In the genomic region with DNA sequence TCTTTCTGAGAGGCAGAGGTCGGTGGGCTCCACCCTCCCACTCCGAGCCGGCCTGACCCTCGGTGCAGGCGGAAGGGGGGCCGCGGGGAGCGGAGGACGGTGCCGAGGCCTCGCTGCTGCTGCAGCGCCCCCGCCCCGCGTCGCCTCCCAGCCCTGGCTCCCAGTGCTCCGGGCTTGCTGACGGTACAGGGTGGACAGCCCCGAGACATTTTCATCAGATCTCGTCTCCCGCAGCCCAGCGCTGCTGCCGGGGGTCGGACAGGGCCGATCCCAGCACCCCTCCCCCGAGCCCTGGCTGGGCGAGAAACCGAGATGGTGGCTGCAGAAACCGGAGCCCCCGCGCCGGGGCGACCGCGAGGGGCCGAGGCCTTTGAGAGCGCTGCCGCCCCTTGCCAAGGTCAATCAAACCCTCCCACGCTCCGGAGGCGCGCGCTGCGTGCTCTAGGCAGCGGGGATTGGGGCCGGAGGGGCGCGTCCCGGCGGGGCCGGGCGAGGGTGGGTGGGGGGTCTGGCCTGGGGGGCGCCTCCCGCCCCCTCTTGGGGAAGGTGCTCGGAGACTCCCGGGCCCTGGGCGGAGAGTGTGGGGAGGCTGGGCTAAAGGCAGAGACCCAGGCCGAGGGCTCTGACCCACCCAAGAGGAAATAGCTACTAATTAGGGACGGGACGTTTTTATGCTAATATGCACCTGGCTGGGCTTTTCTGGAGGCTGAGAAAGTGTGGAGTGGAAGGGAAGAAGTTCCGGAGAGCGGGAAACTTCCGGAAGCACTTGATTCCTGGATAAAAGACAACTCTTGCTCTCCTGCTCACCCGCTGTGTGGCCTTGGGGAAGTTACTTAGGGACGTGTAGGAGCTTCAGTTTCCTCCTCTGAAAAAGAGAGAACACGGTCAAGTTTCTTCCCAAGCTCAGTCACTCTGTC, we compare ENCODE assay signal across 10 cellular contexts. TPM values are rescaled to one million over a fixed set of nuclear protein-coding genes. Genes with fewer than 3 reads are reported as not detected.
A peak's percentile ranks its signal among the peaks of the same experiment; 100 is the strongest.
DNase-seq lines count a peak whose midpoint lies in the region; ATAC-seq and TF ChIP-seq lines count a peak whose summit lies in the region.
"Had no signal": no experiment of that assay in that cellular context is flagged by ENCODE, and none has a peak within 500 bp of the region (broad histone marks: within the 10 kb centered on the region; RNA-seq: fewer than 3 reads in every experiment).

No MANE protein-coding gene starts in this region.

- H3K79me1 ChIP-seq in IMR-90 (ENCODE audit: low read depth in 1 of 2, low read length in 2 of 2), result no peaks in the 10 kb centered on the region

- no peak overlapping the region for H3K18ac ChIP-seq in IMR-90 (ENCODE audit: low read depth, low read length)

- H2AK9ac ChIP-seq in IMR-90 (replicated peaks; ENCODE audit: low read depth, low read length, poor library complexity), result peak overlapping the region; percentile 65

- no peak overlapping the region for H3K9ac ChIP-seq in IMR-90 (ENCODE audit: low read depth, low read length)

- H3K36me3 ChIP-seq in IMR-90 (ENCODE audit: control insufficient read depth, insufficient read depth, low read length) (no peaks in the 10 kb centered on the region), body of pancreas (replicated peaks in 1 of 2; ENCODE audit: insufficient read depth in 1 of 2, low read depth in 2 of 2) (no peaks in the 10 kb centered on the region), spleen (no peaks in the 10 kb centered on the region)

- WGBS in IMR-90 (ENCODE audit: extremely low coverage in 2 of 2, insufficient read length in 1 of 2), 2 experiments, result 21% methylated on average over 12 of the region's 66 CpGs; no CpG with 5 or more reads in 1 of the 2 experiments
- WGBS in body of pancreas, 2 donors, result 2 to 4% methylated on average over 26 to 60 of the region's 66 CpGs
- WGBS in spleen, 5 donors, result 2 to 5% (median 3%) methylated on average over 14 to 66 of the region's 66 CpGs

- H2AK5ac ChIP-seq in IMR-90 (ENCODE audit: low read depth, low read length), result no peak overlapping the region

- H3K9me3 ChIP-seq in IMR-90 (ENCODE audit: control insufficient read depth, insufficient read depth, low read length) (peaks cover 3% of the 10 kb centered on the region; the same call in 1 of the 2 replicates), body of pancreas (no peaks in the 10 kb centered on the region), spleen (no peaks in the 10 kb centered on the region)

- peak overlapping the region; percentile 51 for H2AFZ ChIP-seq in IMR-90 (replicated peaks; ENCODE audit: low read length, poor library complexity)

- no peak overlapping the region for H2BK5ac ChIP-seq in IMR-90 (ENCODE audit: low read depth, low read length, poor library complexity, severe bottlenecking)

- no TSS peak for BruUV-seq in IMR-90 (replicated peaks; lab: Mats Ljungman, UMichigan)

- peak overlapping the region; percentile 39; the same call in 1 of the 2 replicates for H3K4me2 ChIP-seq in IMR-90 (ENCODE audit: low read depth, low read length)

- H3K4me1 ChIP-seq in IMR-90 (ENCODE audit: control insufficient read depth, insufficient read depth, low read length) (no peaks in the 10 kb centered on the region; the same call in 1 of the 2 replicates), body of pancreas (peaks cover 28% of the 10 kb centered on the region), spleen (peaks cover 22 to 64% (median 41%) of the 10 kb centered on the region in 6 donors)

- H2BK15ac ChIP-seq in IMR-90 (ENCODE audit: low read depth, low read length), result no peak overlapping the region

- in situ Hi-C loops in IMR-90 (cut with MboI; ENCODE audit: low sequenced_read_pairs), result no loop called here

- intact Hi-C loops in IMR-90 (cut with micrococcal nuclease), result loop anchor here (1.0 kb wide), 1 partner anchor 32 kb away; no protein-coding TSS in a partner anchor
- intact Hi-C loops in body of pancreas (cut with DNase I), result no loop called here
- intact Hi-C loops in spleen (cut with DNase I; ENCODE audit: low total_unique reads), result no loop called here

- no peak for TF ChIP-seq RAD21 in IMR-90 (IDR thresholded peaks at IDR 0.05; ENCODE audit: low read length)

- no peak overlapping the region for H4K8ac ChIP-seq in IMR-90 (ENCODE audit: low read depth in 2 of 2, low read length in 2 of 2)

- POLR2A ChIA-PET in IMR-90 (lab: Charles Lee; ENCODE audit: unreplicated experiment), result no interaction called here

- H3K9me1 ChIP-seq in IMR-90 (ENCODE audit: insufficient read depth, low read length), result peaks cover 2% of the 10 kb centered on the region; the same call in 1 of the 2 replicates

- H3K27ac ChIP-seq in IMR-90 (ENCODE audit: insufficient read depth, low read length) (no peak overlapping the region), body of pancreas (no peak overlapping the region), spleen (no peak overlapping the region)

- no peak overlapping the region for H2BK20ac ChIP-seq in IMR-90 (ENCODE audit: low read depth, low read length)

- no peak overlapping the region for H3K4ac ChIP-seq in IMR-90 (ENCODE audit: low read depth, low read length)

- no peak overlapping the region for H3K23ac ChIP-seq in IMR-90 (ENCODE audit: low read depth, low read length)

- H3K14ac ChIP-seq in IMR-90 (replicated peaks; ENCODE audit: low read depth, low read length), result no peak overlapping the region

- dilution Hi-C loops in IMR-90 (cut with HindIII; ENCODE audit: low sequenced_read_pairs, unreplicated experiment), result no loop called here

- H3K56ac ChIP-seq in IMR-90 (ENCODE audit: extremely low read depth, insufficient read depth, low read length), result no peak overlapping the region

- no peak for TF ChIP-seq POLR2A in IMR-90 (IDR thresholded peaks at IDR 0.05; ENCODE audit: low read depth, low read length)
- TF ChIP-seq POLR2A in body of pancreas (IDR thresholded peaks at IDR 0.05), result peak in 1 of 3 donors; percentile 19
- no peak for TF ChIP-seq POLR2A in spleen (IDR thresholded peaks at IDR 0.05)

- H4K20me1 ChIP-seq in IMR-90 (ENCODE audit: insufficient read depth, low read length), result no peaks in the 10 kb centered on the region

- no peak for TF ChIP-seq CTCF in IMR-90 (conservative IDR thresholded peaks at IDR 0.05; ENCODE audit: low read depth, low read length)
- TF ChIP-seq CTCF in body of pancreas (IDR thresholded peaks at IDR 0.05), result peak in 1 of 7 experiments; percentile 17
- no peak for TF ChIP-seq CTCF in spleen (IDR thresholded peaks at IDR 0.05 in 8 of 11, conservative IDR thresholded peaks at IDR 0.05 in 3 of 11)
- no peak for TF ChIP-seq CTCF in foreskin fibroblast (IDR thresholded peaks at IDR 0.05; ENCODE audit: low read depth, low read length)

- DNase-seq in IMR-90 (no peak), body of pancreas (peak; percentile 30 to 48 (median 44)), left kidney (ENCODE audit: low read depth, low spot score) (peak; percentile 92), spleen (no peak), foreskin fibroblast (no peak), NCI-H82 treated with DMSO at 0.1 percent for 48 hours (lab: John Stamatoyannopoulos, UW; ENCODE audit: unreplicated experiment) (no peak)
- DNase-seq: cortex of kidney; NK-92 treated with Interleukin-12 subunit alpha and Interleukin-12 subunit beta, amount 100 ng/mL, for 24 hours had no signal

- no peak overlapping the region for H4K91ac ChIP-seq in IMR-90 (ENCODE audit: insufficient read depth, low read depth, low read length)

- CTCF ChIA-PET in IMR-90 (lab: Yijun Ruan, JAX), result no interaction called here

- peaks cover 66% of the 10 kb centered on the region for H3K27me3 ChIP-seq in IMR-90 (ENCODE audit: control insufficient read depth, insufficient read depth, low read length)
- H3K27me3 ChIP-seq in body of pancreas, result no peaks in the 10 kb centered on the region
- peaks cover 4 to 65% (median 34%) of the 10 kb centered on the region in 7 donors for H3K27me3 ChIP-seq in spleen (replicated peaks in 1 of 7)

- H3K4me3 ChIP-seq in IMR-90 (ENCODE audit: insufficient read depth, low read depth, low read length), result peak overlapping the region; percentile 9; the same call in 1 of the 2 replicates
- peak overlapping the region in 1 of 2 donors; percentile 4 for H3K4me3 ChIP-seq in body of pancreas
- H3K4me3 ChIP-seq in spleen, result peak overlapping the region; percentile 16 to 66 (median 30)
- H3K4me3 ChIP-seq in foreskin fibroblast (ENCODE audit: low read depth in 1 of 2, low read length in 2 of 2), result no peak overlapping the region

- H2BK120ac ChIP-seq in IMR-90 (ENCODE audit: low read depth, low read length), result no peak overlapping the region

- peak; percentile 65 for ATAC-seq in IMR-90 (ENCODE audit: low read depth)
- peak; percentile 45 for ATAC-seq in body of pancreas
- ATAC-seq in GM21367 (IDR thresholded peaks at IDR 0.05; ENCODE audit: unreplicated experiment), result no peak
- no peak for ATAC-seq in GM19397 (IDR thresholded peaks at IDR 0.05; ENCODE audit: unreplicated experiment)

- H4K5ac ChIP-seq in IMR-90 (ENCODE audit: low read depth, low read length), result no peak overlapping the region

TF ChIP-seq in IMR-90, 13 proteins besides CTCF, POLR2A, EP300 and RAD21:
- TF ChIP-seq BHLHE40 (IDR thresholded peaks at IDR 0.05; ENCODE audit: low read depth, low read length), result no peak
- TF ChIP-seq MAZ (IDR thresholded peaks at IDR 0.05; ENCODE audit: borderline replicate concordance, low read depth, low read length), result no peak
- no peak for TF ChIP-seq FOS (IDR thresholded peaks at IDR 0.05; ENCODE audit: low read depth, low read length)
- no peak for TF ChIP-seq RFX5 (IDR thresholded peaks at IDR 0.05; ENCODE audit: low read depth, low read length)
- TF ChIP-seq CHD1 (IDR thresholded peaks at IDR 0.05; ENCODE audit: low read depth, low read length), result no peak
- no peak for TF ChIP-seq RCOR1 (IDR thresholded peaks at IDR 0.05; ENCODE audit: insufficient replicate concordance, low read length)
- TF ChIP-seq, protein P1, sequence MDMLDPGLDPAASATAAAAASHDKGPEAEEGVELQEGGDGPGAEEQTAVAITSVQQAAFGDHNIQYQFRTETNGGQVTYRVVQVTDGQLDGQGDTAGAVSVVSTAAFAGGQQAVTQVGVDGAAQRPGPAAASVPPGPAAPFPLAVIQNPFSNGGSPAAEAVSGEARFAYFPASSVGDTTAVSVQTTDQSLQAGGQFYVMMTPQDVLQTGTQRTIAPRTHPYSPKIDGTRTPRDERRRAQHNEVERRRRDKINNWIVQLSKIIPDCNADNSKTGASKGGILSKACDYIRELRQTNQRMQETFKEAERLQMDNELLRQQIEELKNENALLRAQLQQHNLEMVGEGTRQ (IDR thresholded peaks at IDR 0.05; ENCODE audit: low read depth, low read length), result no peak
- no peak for TF ChIP-seq NFE2L2 (IDR thresholded peaks at IDR 0.05; ENCODE audit: low read depth, low read length)

RNA-seq across cellular contexts. Expression of a gene that starts 42.7 kb away (rescaled TPM):
- total RNA-seq in IMR-90 (2012; rRNA removed), result 0.72 and 0.83 TPM in 2 replicates
- polyA plus RNA-seq in IMR-90 (2012; rRNA removed), result 2.2 and 2.9 TPM in 2 replicates
- 1.6 and 3.6 TPM in 2 replicates for polyA plus RNA-seq in IMR-90 (2012; cell fraction: cytosol; rRNA removed)
- polyA plus RNA-seq in IMR-90 (2012; cell fraction: nucleus; rRNA removed; ENCODE audit: low replicate concordance), result 14.5 and 15.0 TPM in 2 replicates
- 10 to 100 TPM in 1 of 2 donors, 1 to 10 TPM in 1; 7.9 to 10.1 TPM for total RNA-seq in body of pancreas
- total RNA-seq in spleen, result 1 to 10 TPM in 4 of 7 donors, under 1 TPM in 3; 0.23 to 2.3 (median 1.3) TPM
- polyA plus RNA-seq in spleen, result under 1 TPM; 0.48 to 0.98 (median 0.52) TPM

Comparison
In these comparisons a context has a peak if more than half of its experiments do, and no peak if none do; other contexts are left out.
1. ATAC-seq: peak in IMR-90 (single experiment) and body of pancreas (single experiment); none in GM21367 (single experiment) and GM19397 (single experiment).
2. DNase-seq: peak in body of pancreas (4 of 4) and left kidney (single experiment); none in IMR-90 (single experiment), spleen (single experiment), foreskin fibroblast (0 of 2) and NCI-H82 treated with DMSO at 0.1 percent for 48 hours (single experiment).
3. H3K4me3 ChIP-seq: peak in IMR-90 (single experiment) and spleen (8 of 8); none in foreskin fibroblast (0 of 2).